8 cellular contexts compared by ENCODE assay signal in the genomic region with DNA sequence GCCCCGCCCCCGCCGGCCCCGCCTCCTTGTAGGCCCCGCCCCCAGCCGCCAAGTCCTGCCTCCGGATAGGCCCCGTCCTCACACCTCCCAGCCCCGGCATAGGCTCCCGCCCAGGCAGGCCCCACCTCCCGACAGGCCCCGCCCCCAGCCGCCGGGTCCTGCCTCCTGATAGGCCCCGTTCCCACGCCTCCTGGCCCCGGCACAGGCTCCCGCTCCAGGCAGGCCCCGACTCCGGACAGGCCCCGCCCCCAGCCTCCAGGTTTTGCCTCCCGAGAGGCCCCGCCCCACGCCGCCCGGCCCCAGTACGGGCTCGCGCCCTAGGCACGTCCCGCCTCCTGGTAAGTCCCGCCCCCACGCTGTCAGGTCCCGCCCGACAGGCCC. TPM values are rescaled to one million over a fixed set of nuclear protein-coding genes. Genes with fewer than 3 reads are reported as not detected.
DNase-seq lines count a peak whose midpoint lies in the region; ATAC-seq lines count a peak whose summit lies in the region.

No MANE protein-coding gene starts in this region.

- ATAC-seq in GM19467 (IDR thresholded peaks at IDR 0.05; ENCODE audit: unreplicated experiment) (peak; percentile 96), HG03575 (IDR thresholded peaks at IDR 0.05; ENCODE audit: extremely low read depth, insufficient number of reproducible peaks, low FRiP score, unreplicated experiment) (peak; percentile 48)

- DNase-seq in CD1c-positive myeloid dendritic cell (ENCODE audit: extremely low spot score), result peak; percentile 99
- peak; percentile 96 for DNase-seq in NCI-H774 (lab: John Stamatoyannopoulos, UW)
- DNase-seq in activated CD8-positive, alpha-beta memory T cell treated with anti-CD3 and anti-CD28 coated beads for 1 hour (ENCODE audit: extremely low read depth in 1 of 2, low read depth in 1 of 2), result peak; percentile 91 to 93
- peak; percentile 96 for DNase-seq in effector CD4-positive, alpha-beta T cell
- peak; percentile 99 for DNase-seq in lung microvascular endothelial cell (ENCODE audit: low read depth in 2 of 2)
- DNase-seq in stimulated activated CD4-positive, alpha-beta T cell treated with anti-CD3 and anti-CD28 coated beads, TNF-alpha, amount 100 ng/mL, for 4 hours (ENCODE audit: low read depth in 3 of 3), result peak; percentile 94 to 98 (median 97)

RNA-seq across cellular contexts. Expression of a gene that starts 0.2 kb away (rescaled TPM):
- 7.4 and 8.9 TPM in 2 replicates for total RNA-seq in lung microvascular endothelial cell

RNA-seq across cellular contexts. Expression of a gene that starts 44.7 kb away (rescaled TPM):
- 24.4 and 26.8 TPM in 2 replicates for total RNA-seq in lung microvascular endothelial cell

Comparison
In these comparisons a context has a peak if more than half of its experiments do, and no peak if none do; other contexts are left out.
1. Peak in every context shown above with its lines: DNase-seq and ATAC-seq.